In genomic region chr4:81504112-81504511, GRCh38 we compare ENCODE assay signal across 10 cellular contexts. TPM values are rescaled to one million over a fixed set of nuclear protein-coding genes. Genes with fewer than 3 reads are reported as not detected.
A peak's percentile ranks its signal among the peaks of the same experiment; 100 is the strongest.
DNase-seq lines count a peak whose midpoint lies in the region; ATAC-seq, FAIRE-seq and TF ChIP-seq lines count a peak whose summit lies in the region.
"Not testable (repeated sequence)": the region's sequence is repeated elsewhere in the genome, so short reads cannot be mapped to it uniquely, and the experiment has no call there.
"Had no signal": no experiment of that assay in that cellular context is flagged by ENCODE, and none has a peak within 500 bp of the region (broad histone marks: within the 10 kb centered on the region; RNA-seq: fewer than 3 reads in every experiment).

No MANE protein-coding gene starts in this region.

- H2BK15ac ChIP-seq in mesendoderm (replicated peaks; ENCODE audit: low read depth); neuronal stem cell (ENCODE audit: low read length): not testable (repeated sequence)

- H3K4ac ChIP-seq in mesendoderm (ENCODE audit: low read depth, low read length); neuronal stem cell (ENCODE audit: low read length): not testable (repeated sequence)

- H3K23ac ChIP-seq in mesendoderm (ENCODE audit: low read length); neuronal stem cell (ENCODE audit: low read depth, low read length, poor library complexity): not testable (repeated sequence)

- H3K14ac ChIP-seq in neuronal stem cell (ENCODE audit: low read length) = not testable (repeated sequence)

- in situ Hi-C loops in transverse colon (cut with MboI; ENCODE audit: low pct_ligation_motif_present in 1 of 4, low pct_unique_long_range_greater_than_20kb in 1 of 4, low sequenced_read_pairs in 3 of 4) = not testable (repeated sequence)

- H2AFZ ChIP-seq in neuronal stem cell (ENCODE audit: low read length) = peak overlapping the region; percentile 10

- H3K27ac ChIP-seq in mesendoderm (ENCODE audit: low read depth, low read length); neuronal stem cell (replicated peaks; ENCODE audit: low read length): not testable (repeated sequence)
- H3K27ac ChIP-seq in transverse colon = peak overlapping the region; percentile 35 to 66 (median 50)

- H3K9ac ChIP-seq in mesendoderm (ENCODE audit: low read length); neuronal stem cell (ENCODE audit: low read depth, low read length, poor library complexity): not testable (repeated sequence)

- not testable (repeated sequence) for H3K4me3 ChIP-seq in bronchial epithelial cell (ENCODE audit: low read depth, low read length); mesendoderm (ENCODE audit: low read length); neuronal stem cell (ENCODE audit: low read length in 2 of 2); transverse colon

- CTCF ChIA-PET in WTC11 (lab: Charles Lee) = not testable (repeated sequence)

- FAIRE-seq in HTR-8/SVneo (lab: Jason Lieb, UNC) (peak; percentile 100), bronchial epithelial cell (lab: Jason Lieb, UNC) (peak; percentile 100)

- H3K36me3 ChIP-seq in bronchial epithelial cell (ENCODE audit: control insufficient read depth, insufficient read depth, low read length); mesendoderm (ENCODE audit: control insufficient read depth, insufficient read depth, low read length); neuronal stem cell (replicated peaks in 1 of 2; ENCODE audit: control insufficient read depth in 2 of 2, insufficient read depth in 2 of 2, low read length in 2 of 2); transverse colon: not testable (repeated sequence)

- not testable (repeated sequence) for H3K4me1 ChIP-seq in mesendoderm (ENCODE audit: control insufficient read depth, low read depth, low read length); neuronal stem cell (ENCODE audit: control insufficient read depth in 2 of 2, insufficient read depth in 1 of 2, low read depth in 1 of 2, low read length in 2 of 2)
- H3K4me1 ChIP-seq in transverse colon = peaks cover 0 to 27% (median 7%) of the 10 kb centered on the region in 4 donors

- H3K4me2 ChIP-seq in mesendoderm (ENCODE audit: low read length); neuronal stem cell (ENCODE audit: insufficient read depth, low read length, poor library complexity, severe bottlenecking): not testable (repeated sequence)

- H3K27me3 ChIP-seq in bronchial epithelial cell (ENCODE audit: control insufficient read depth, insufficient read depth, low read length); mesendoderm (ENCODE audit: insufficient read depth, low read length, poor library complexity); neuronal stem cell (ENCODE audit: control insufficient read depth in 3 of 3, insufficient read depth in 3 of 3, low read depth in 1 of 3, low read length in 3 of 3); transverse colon: not testable (repeated sequence)

- not testable (repeated sequence) for H3K9me3 ChIP-seq in neuronal stem cell (replicated peaks in 1 of 2; ENCODE audit: control insufficient read depth in 2 of 2, insufficient read depth in 1 of 2, low read depth in 1 of 2, low read length in 2 of 2); transverse colon

- H4K5ac ChIP-seq in mesendoderm (ENCODE audit: low read length) = not testable (repeated sequence)

- not testable (repeated sequence) for H4K8ac ChIP-seq in mesendoderm (ENCODE audit: low read depth, low read length); neuronal stem cell (ENCODE audit: low read depth, low read length)

- ATAC-seq in WTC11 = not testable (repeated sequence)

- not testable (repeated sequence) for TF ChIP-seq CTCF in CD14-positive monocyte (IDR thresholded peaks at IDR 0.05); WTC11 (IDR thresholded peaks at IDR 0.05); bronchial epithelial cell (IDR thresholded peaks at IDR 0.05; ENCODE audit: insufficient read depth, low read length, severe bottlenecking); glutamatergic neuron (IDR thresholded peaks at IDR 0.05; ENCODE audit: partially characterized antibody, unreplicated experiment); transverse colon (IDR thresholded peaks at IDR 0.05)

- not testable (repeated sequence) for TF ChIP-seq POLR2A in transverse colon (IDR thresholded peaks at IDR 0.05)

- not testable (repeated sequence) for H3K9me3 Mint-ChIP-seq in CD14-positive monocyte; WTC11; glutamatergic neuron (ENCODE audit: unreplicated experiment)

- H4K91ac ChIP-seq in neuronal stem cell (ENCODE audit: low read depth, low read length, poor library complexity) = peak overlapping the region; percentile 56

- H2BK5ac ChIP-seq in mesendoderm (ENCODE audit: low read length) = peak overlapping the region; percentile 18
- H2BK5ac ChIP-seq in neuronal stem cell (ENCODE audit: low read length) = not testable (repeated sequence)

- H2BK12ac ChIP-seq in neuronal stem cell (ENCODE audit: low read length) = peak overlapping the region; percentile 17

- TF ChIP-seq EP300 in transverse colon (IDR thresholded peaks at IDR 0.05; ENCODE audit: low read depth) = not testable (repeated sequence)

- H3K4me1 Mint-ChIP-seq in CD14-positive monocyte (peaks cover 62% of the 10 kb centered on the region), WTC11 (peaks cover 31% of the 10 kb centered on the region), glutamatergic neuron (ENCODE audit: low read depth, unreplicated experiment) (peaks cover 54% of the 10 kb centered on the region)

- H3K27me3 Mint-ChIP-seq in CD14-positive monocyte (ENCODE audit: low read depth in 3 of 3); WTC11 (ENCODE audit: low read depth); glutamatergic neuron (ENCODE audit: unreplicated experiment): not testable (repeated sequence)

- H3K79me1 ChIP-seq in mesendoderm (ENCODE audit: low read length); neuronal stem cell (ENCODE audit: low read depth, low read length): not testable (repeated sequence)

- H2BK120ac ChIP-seq in mesendoderm (ENCODE audit: low read depth, low read length); neuronal stem cell (ENCODE audit: low read depth, low read length): not testable (repeated sequence)

- not testable (repeated sequence) for DNase-seq in CD14-positive monocyte (ENCODE audit: low spot score); HTR-8/SVneo (ENCODE audit: insufficient read length, low spot score); WTC11 (ENCODE audit: low spot score); bronchial epithelial cell (ENCODE audit: low read depth); glutamatergic neuron; mesendoderm; neuronal stem cell (ENCODE audit: low spot score); transverse colon

- H3K4me3 Mint-ChIP-seq in CD14-positive monocyte, WTC11: not testable (repeated sequence)
- peak overlapping the region; percentile 65 for H3K4me3 Mint-ChIP-seq in glutamatergic neuron (ENCODE audit: unreplicated experiment)

- H3K36me3 Mint-ChIP-seq in CD14-positive monocyte; WTC11; glutamatergic neuron (ENCODE audit: unreplicated experiment): not testable (repeated sequence)

- not testable (repeated sequence) for H3K79me2 ChIP-seq in mesendoderm (ENCODE audit: control insufficient read depth, insufficient read depth, low read length)

- H3K18ac ChIP-seq in mesendoderm (ENCODE audit: low read length); neuronal stem cell (ENCODE audit: low read length): not testable (repeated sequence)

- peak overlapping the region; percentile 97 to 100 (median 99) for H3K27ac Mint-ChIP-seq in CD14-positive monocyte
- H3K27ac Mint-ChIP-seq in WTC11 = 0 out of 2 replicates have a peak overlapping the region, but pooled peaks have one; percentile 7
- peak overlapping the region; percentile 97 for H3K27ac Mint-ChIP-seq in glutamatergic neuron (ENCODE audit: unreplicated experiment)

- H2AK5ac ChIP-seq in mesendoderm (ENCODE audit: low read length); neuronal stem cell (ENCODE audit: low read depth, low read length): not testable (repeated sequence)

- intact Hi-C loops in CD14-positive monocyte (cut with micrococcal nuclease) = loop anchor here in 1 of 2 donors (2.0 to 10.0 kb wide), 2 partner anchors 33 to 131 kb away; partner anchors contain the start of gene RASGEF1B
- intact Hi-C loops in transverse colon (cut with DNase I; ENCODE audit: low total_unique reads) = not testable (repeated sequence)

- WGBS in mesendoderm (ENCODE audit: extremely low coverage, insufficient coverage, low lambda C conversion rate) = no CpG with 5 or more reads among the region's 2 CpGs
- WGBS in neuronal stem cell (ENCODE audit: extremely low coverage in 2 of 2, insufficient read length in 2 of 2, insufficient replicate concordance in 1 of 2), 2 donors = no CpG with 5 or more reads among the region's 2 CpGs
- WGBS in transverse colon (ENCODE audit: low coverage in 1 of 2), 2 donors = 90% methylated on average over 2 of the region's 2 CpGs; no CpG with 5 or more reads in 1 of the 2 donors

- POLR2A ChIA-PET in WTC11 (lab: Charles Lee) = not testable (repeated sequence)

- not testable (repeated sequence) for H3K56ac ChIP-seq in mesendoderm (ENCODE audit: low read length)

RNA-seq across cellular contexts. Expression of gene RASGEF1B, which starts 32.4 kb away (rescaled TPM):
- 10 to 100 TPM; 36.6 to 76.9 TPM for polyA plus RNA-seq in CD14-positive monocyte
- 3.8 to 6.9 TPM (median 4.0 TPM) in 3 replicates for total RNA-seq in WTC11 (2021)
- total RNA-seq in bronchial epithelial cell = 2.6 and 6.8 TPM in 2 replicates
- total RNA-seq in glutamatergic neuron (ENCODE audit: unreplicated experiment) = 108 TPM
- 20.7 TPM for polyA plus RNA-seq in mesendoderm (2013, experiment 1 of 2)
- 20.8 TPM for polyA plus RNA-seq in mesendoderm (2013, experiment 2 of 2)
- 3.7 TPM for polyA plus RNA-seq in neuronal stem cell (2013, experiment 1 of 2)
- 3.7 TPM for polyA plus RNA-seq in neuronal stem cell (2013, experiment 2 of 2)
- 10 to 100 TPM; 14.1 to 31.0 (median 26.2) TPM for total RNA-seq in transverse colon
- total RNA-seq: A172, HFFc6 had no signal

Comparison
In these comparisons a context has a peak if more than half of its experiments do, and no peak if none do; other contexts are left out.
1. H3K27ac Mint-ChIP-seq: peak in every context shown above with its lines; median percentile 99 in CD14-positive monocyte; 97 in glutamatergic neuron; 7 in WTC11.